In the genomic region with DNA sequence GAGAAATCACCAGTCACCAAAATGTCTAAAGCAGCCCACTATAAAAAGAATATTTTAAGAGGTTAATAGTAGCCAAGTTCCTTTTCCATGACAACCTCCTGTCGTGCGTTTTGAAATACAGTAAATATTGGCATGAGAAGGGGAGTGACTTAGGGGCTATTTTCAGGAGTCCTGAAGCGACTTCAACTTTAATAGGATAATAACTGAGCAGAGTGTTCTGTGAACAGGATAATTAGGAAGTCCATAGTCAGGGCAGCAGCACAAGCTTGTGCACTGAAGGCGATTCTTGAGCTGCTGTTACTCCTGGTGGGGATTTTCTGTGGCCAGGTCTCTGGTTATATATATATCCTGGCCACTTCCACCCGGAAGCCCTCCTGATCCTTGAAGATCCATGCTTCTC, we compare ENCODE assay signal across 15 cellular contexts. TPM values are rescaled to one million over a fixed set of nuclear protein-coding genes. Genes with fewer than 3 reads are reported as not detected.
DNase-seq lines count a peak whose midpoint lies in the region; ATAC-seq and TF ChIP-seq lines count a peak whose summit lies in the region.
"Had no signal": no experiment of that assay in that cellular context is flagged by ENCODE, and none has a peak within 500 bp of the region (broad histone marks: within the 10 kb centered on the region; RNA-seq: fewer than 3 reads in every experiment).

No MANE protein-coding gene starts in this region.

- no peaks in the 10 kb centered on the region for H3K27me3 ChIP-seq in right atrium auricular region
- H3K27me3 ChIP-seq in right cardiac atrium (ENCODE audit: control insufficient read depth, insufficient read depth) = no peaks in the 10 kb centered on the region
- H3K27me3 ChIP-seq: BE2C had no signal

- DNase-seq in right atrium auricular region (ENCODE audit: low spot score) = peak; percentile 13
- no peak for DNase-seq in right cardiac atrium
- peak; percentile 16 for DNase-seq in NCI-H82 treated with DMSO at 0.1 percent for 48 hours (lab: John Stamatoyannopoulos, UW; ENCODE audit: unreplicated experiment)
- peak; percentile 23 for DNase-seq in islet precursor cell
- no peak for DNase-seq in putamen (ENCODE audit: low spot score)
- no peak for DNase-seq in C1 segment of cervical spinal cord (lab: John Stamatoyannopoulos, UW)
- DNase-seq in NOMO-1 treated with dmso at 0.1 percent for 144 hours (lab: John Stamatoyannopoulos, UW; ENCODE audit: unreplicated experiment) = no peak
- DNase-seq: ACHN; BE2C; Caco-2; CD4-positive, alpha-beta T cell; GDM1; HCEC 1CT had no signal

- H3K9me3 ChIP-seq in right atrium auricular region (no peaks in the 10 kb centered on the region), right cardiac atrium (ENCODE audit: control insufficient read depth, low read length) (no peaks in the 10 kb centered on the region)
- H3K9me3 ChIP-seq: BE2C, Caco-2 had no signal

- no peak for TF ChIP-seq CTCF in right atrium auricular region (IDR thresholded peaks at IDR 0.05)

- H3K4me3 ChIP-seq in right atrium auricular region (no peak overlapping the region), right cardiac atrium (ENCODE audit: low read length) (no peak overlapping the region)
- H3K4me3 ChIP-seq: GM23338 had no signal

- H3K4me1 ChIP-seq in right atrium auricular region = peaks cover 0 to 11% of the 10 kb centered on the region in 2 donors
- no peaks in the 10 kb centered on the region for H3K4me1 ChIP-seq in right cardiac atrium (ENCODE audit: control insufficient read depth, insufficient read depth, low read length)
- H3K4me1 ChIP-seq: BE2C, Caco-2 had no signal

- 62% methylated on average over 5 of the region's 5 CpGs for WGBS in right cardiac atrium

- no peaks in the 10 kb centered on the region for H3K36me3 ChIP-seq in right atrium auricular region

- intact Hi-C loops in right cardiac atrium (cut with DNase I) = no loop called here

- no peak overlapping the region for H3K27ac ChIP-seq in right atrium auricular region
- no peak overlapping the region for H3K27ac ChIP-seq in right cardiac atrium (ENCODE audit: low read length)
- H3K27ac ChIP-seq: C4-2B had no signal

- ATAC-seq in right cardiac atrium = no peak
- ATAC-seq: GM23338 had no signal

RNA-seq across cellular contexts. Expression of a gene that starts 49.3 kb away (rescaled TPM):
- total RNA-seq in right atrium auricular region = 10 to 100 TPM in 1 of 2 donors, 1 to 10 TPM in 1; 8.2 to 12.6 TPM
- total RNA-seq in right cardiac atrium = 10 to 100 TPM in 3 of 4 donors, 1 to 10 TPM in 1; 5.9 to 14.3 (median 10.5) TPM
- polyA plus RNA-seq in right cardiac atrium = 4.7 TPM

Comparison
In these comparisons a context has a peak if more than half of its experiments do, and no peak if none do; other contexts are left out.
1. DNase-seq: peak in right atrium auricular region (single experiment), NCI-H82 treated with DMSO at 0.1 percent for 48 hours (single experiment) and islet precursor cell (single experiment); none in right cardiac atrium (0 of 3), putamen (single experiment), C1 segment of cervical spinal cord (0 of 14) and NOMO-1 treated with dmso at 0.1 percent for 144 hours (single experiment).